1 cellular context compared by ENCODE assay signal in genomic region chr16:2769100-2769529, GRCh38.
TF ChIP-seq lines count a peak whose summit lies in the region.

No MANE protein-coding gene starts in this region.

TF ChIP-seq in GM23338, 12 proteins besides CTCF, POLR2A, EP300 and RAD21 (continued from another document):
- TF ChIP-seq STAT1 (IDR thresholded peaks at IDR 0.05; ENCODE audit: unreplicated experiment) (no peak), ZNF462 (CRISPR knock-in tag; IDR thresholded peaks at IDR 0.05) (no peak), JUNB (IDR thresholded peaks at IDR 0.05; ENCODE audit: unreplicated experiment) (no peak), REST (IDR thresholded peaks at IDR 0.05; ENCODE audit: unreplicated experiment) (no peak)
